14 cellular contexts compared by ENCODE assay signal in genomic region chr17:41621435-41621817, GRCh38. TPM values are rescaled to one million over a fixed set of nuclear protein-coding genes. Genes with fewer than 3 reads are reported as not detected.
DNase-seq lines count a peak whose midpoint lies in the region; ATAC-seq and TF ChIP-seq lines count a peak whose summit lies in the region.
"Not testable (repeated sequence)": the region's sequence is repeated elsewhere in the genome, so short reads cannot be mapped to it uniquely, and the experiment has no call there.
"Had no signal": no experiment of that assay in that cellular context is flagged by ENCODE, and none has a peak within 500 bp of the region (broad histone marks: within the 10 kb centered on the region; RNA-seq: fewer than 3 reads in every experiment).

No MANE protein-coding gene starts in this region.

- H3K27me3 Mint-ChIP-seq in CD14-positive monocyte (ENCODE audit: low read depth in 3 of 3): peaks cover 0 to 13% (median 6%) of the 10 kb centered on the region in 3 donors
- H3K27me3 Mint-ChIP-seq in mesothelial cell of epicardium (ENCODE audit: low read depth): not testable (repeated sequence)

- not testable (repeated sequence) for TF ChIP-seq CTCF in CD14-positive monocyte (IDR thresholded peaks at IDR 0.05); breast epithelium (IDR thresholded peaks at IDR 0.05); mesothelial cell of epicardium (IDR thresholded peaks at IDR 0.05; ENCODE audit: unreplicated experiment); osteoblast (IDR thresholded peaks at IDR 0.05; ENCODE audit: extremely low read depth, low read depth, low read length); smooth muscle cell (IDR thresholded peaks at IDR 0.05; ENCODE audit: borderline replicate concordance, insufficient read depth, poor library complexity, severe bottlenecking)

- H3K4me1 ChIP-seq in breast epithelium; smooth muscle cell (ENCODE audit: low read depth); aorta (ENCODE audit: control insufficient read depth in 1 of 2, insufficient read depth in 2 of 2, low read length in 2 of 2): not testable (repeated sequence)
- H3K4me1 ChIP-seq in osteoblast (ENCODE audit: insufficient read depth, low read length): peaks cover 15% of the 10 kb centered on the region

- not testable (repeated sequence) for H3K4me3 Mint-ChIP-seq in CD14-positive monocyte
- peak overlapping the region; percentile 11 for H3K4me3 Mint-ChIP-seq in mesothelial cell of epicardium

- H3K36me3 ChIP-seq in SK-N-MC (ENCODE audit: insufficient read depth, low read length); breast epithelium; osteoblast (ENCODE audit: insufficient read depth, low read length); smooth muscle cell (ENCODE audit: low read depth); aorta (ENCODE audit: control insufficient read depth in 1 of 2, insufficient read depth in 2 of 2, low read length in 1 of 2): not testable (repeated sequence)

- H4K20me1 ChIP-seq in osteoblast (ENCODE audit: insufficient read depth, low read length): not testable (repeated sequence)
- peaks cover 13% of the 10 kb centered on the region for H4K20me1 ChIP-seq in smooth muscle cell (ENCODE audit: low read depth)

- intact Hi-C loops in CD14-positive monocyte (cut with micrococcal nuclease); breast epithelium (cut with DNase I; ENCODE audit: low total_unique reads); aorta (cut with DNase I): not testable (repeated sequence)

- ATAC-seq in aorta (ENCODE audit: low FRiP score): not testable (repeated sequence)

- H3K27me3 ChIP-seq in breast epithelium; osteoblast (ENCODE audit: insufficient read depth, low read length); smooth muscle cell (ENCODE audit: low read depth); aorta (ENCODE audit: control insufficient read depth in 1 of 2, insufficient read depth in 2 of 2, low read length in 1 of 2): not testable (repeated sequence)

- DNase-seq in CD14-positive monocyte (ENCODE audit: low spot score) (peak; percentile 9), breast epithelium (ENCODE audit: low spot score in 2 of 2) (peak; percentile 17 to 24), aorta (peak; percentile 34 to 39)
- not testable (repeated sequence) for DNase-seq in SK-N-MC (ENCODE audit: low read depth, low spot score); epithelial cell of prostate (ENCODE audit: low read depth, low spot score); mesothelial cell of epicardium (ENCODE audit: low spot score in 2 of 2, unreplicated experiment in 2 of 2); osteoblast (ENCODE audit: insufficient read length, low spot score, missing footprints); smooth muscle cell (lab: John Stamatoyannopoulos, UW; ENCODE audit: unreplicated experiment)

- 91% methylated on average over 11 of the region's 11 CpGs for WGBS in smooth muscle cell (ENCODE audit: low lambda C conversion rate)
- 95 to 97% methylated on average over 11 of the region's 11 CpGs for WGBS in aorta, 2 donors

- H3K27ac ChIP-seq in SK-N-MC: peak overlapping the region; percentile 65; the same call in 1 of the 2 replicates
- peak overlapping the region; percentile 77 to 90 for H3K27ac ChIP-seq in breast epithelium
- peak overlapping the region; percentile 100 for H3K27ac ChIP-seq in epithelial cell of prostate
- not testable (repeated sequence) for H3K27ac ChIP-seq in osteoblast (ENCODE audit: low read depth, low read length); aorta (ENCODE audit: low read depth in 1 of 2, low read length in 2 of 2)
- H3K27ac ChIP-seq in smooth muscle cell (ENCODE audit: low read depth): peak overlapping the region; percentile 86

- not testable (repeated sequence) for H3K9me3 Mint-ChIP-seq in CD14-positive monocyte, mesothelial cell of epicardium

- not testable (repeated sequence) for H3K4me3 ChIP-seq in SK-N-MC; osteoblast (ENCODE audit: insufficient read depth, low read length); aorta (ENCODE audit: low read length in 2 of 2)
- H3K4me3 ChIP-seq in breast epithelium: peak overlapping the region in 2 of 3 donors; percentile 55 to 63
- peak overlapping the region; percentile 18 for H3K4me3 ChIP-seq in smooth muscle cell

- H3K9me3 ChIP-seq in SK-N-MC (ENCODE audit: low read depth, low read length); breast epithelium; osteoblast (ENCODE audit: low read depth, low read length); smooth muscle cell (replicated peaks; ENCODE audit: low read depth); aorta (ENCODE audit: control insufficient read depth, low read length): not testable (repeated sequence)

- peak overlapping the region; percentile 62 for H2AFZ ChIP-seq in osteoblast (ENCODE audit: low read length)
- peak overlapping the region; percentile 51 for H2AFZ ChIP-seq in smooth muscle cell (ENCODE audit: low read depth)

- H3K4me1 Mint-ChIP-seq in CD14-positive monocyte: not testable (repeated sequence)
- H3K4me1 Mint-ChIP-seq in mesothelial cell of epicardium: peaks cover 72% of the 10 kb centered on the region

- H3K79me2 ChIP-seq in osteoblast (ENCODE audit: insufficient read depth, low read length); smooth muscle cell (ENCODE audit: low read depth): not testable (repeated sequence)

- H3K27ac Mint-ChIP-seq in CD14-positive monocyte: not testable (repeated sequence)
- H3K27ac Mint-ChIP-seq in mesothelial cell of epicardium: peak overlapping the region; percentile 34

- not testable (repeated sequence) for H3F3A ChIP-seq in smooth muscle cell (ENCODE audit: low read depth)

- H3K9ac ChIP-seq in SK-N-MC (ENCODE audit: insufficient read length): not testable (repeated sequence)
- H3K9ac ChIP-seq in smooth muscle cell (ENCODE audit: low read depth): peak overlapping the region; percentile 63

- TF ChIP-seq POLR2A in breast epithelium (IDR thresholded peaks at IDR 0.05): not testable (repeated sequence)

- H3K36me3 Mint-ChIP-seq in CD14-positive monocyte: not testable (repeated sequence)
- peaks cover 10% of the 10 kb centered on the region for H3K36me3 Mint-ChIP-seq in mesothelial cell of epicardium

- H3K4me2 ChIP-seq in osteoblast (ENCODE audit: insufficient read depth, low read length): not testable (repeated sequence)
- H3K4me2 ChIP-seq in smooth muscle cell: peak overlapping the region; percentile 65

RNA-seq across cellular contexts. Expression of gene KRT17, which starts 2.9 kb away (rescaled TPM):
- polyA plus RNA-seq in CD14-positive monocyte (not detected), smooth muscle cell (869 and 2,544 TPM in 2 replicates), aorta (100 to 1,000 TPM in 1 of 2 donors, 10 to 100 TPM in 1; 33.2 to 126 TPM)
- total RNA-seq in breast epithelium (1,000 to 10,000 TPM in 2 of 3 donors, 1 to 10 TPM in 1; 1.9 to 1,676 (median 1,373) TPM), mesothelial cell of epicardium (221 to 238 TPM (median 232 TPM) in 3 replicates), osteoblast (4.3 and 4.7 TPM in 2 replicates), smooth muscle cell (1,301 and 1,591 TPM in 2 replicates), aorta (1 to 10 TPM; 3.8 to 5.5 TPM)
- total RNA-seq: CD4-positive, alpha-beta T cell; G401 had no signal

RNA-seq across cellular contexts. Expression of gene KRT16, which starts 8.9 kb away (rescaled TPM):
- polyA plus RNA-seq in CD14-positive monocyte (not detected), smooth muscle cell (304 and 399 TPM in 2 replicates), aorta (10 to 100 TPM in 1 of 2 donors, 1 to 10 TPM in 1; 6.9 to 15.7 TPM)
- total RNA-seq in breast epithelium (100 to 1,000 TPM in 1 of 3 donors, 10 to 100 TPM in 1, 1 to 10 TPM in 1; 2.6 to 100 (median 51.8) TPM), mesothelial cell of epicardium (0.40 to 0.79 TPM (median 0.40 TPM) in 3 replicates), osteoblast (4.3 and 5.6 TPM in 2 replicates), smooth muscle cell (404 and 521 TPM in 2 replicates), aorta (under 1 TPM; 0.30 to 0.65 TPM)
- total RNA-seq: CD4-positive, alpha-beta T cell; G401; GM12878; HT1080 had no signal

RNA-seq across cellular contexts. Expression of gene KRT14, which starts 34.7 kb away (rescaled TPM):
- polyA plus RNA-seq in CD14-positive monocyte: not detected
- total RNA-seq in breast epithelium: 100 to 1,000 TPM in 2 of 3 donors, under 1 TPM in 1; 0.80 to 692 (median 388) TPM
- 0.45 TPM in 1 of 3 replicates, not detected in the others for total RNA-seq in mesothelial cell of epicardium
- 12.3 and 23.0 TPM in 2 replicates for total RNA-seq in osteoblast
- total RNA-seq in smooth muscle cell: 235 and 348 TPM in 2 replicates
- polyA plus RNA-seq in smooth muscle cell: 193 and 492 TPM in 2 replicates
- 1 to 10 TPM in 1 of 2 donors, under 1 TPM in 1; 0.30 to 1.2 TPM for total RNA-seq in aorta
- polyA plus RNA-seq in aorta: 10 to 100 TPM in 1 of 2 donors, 1 to 10 TPM in 1; 4.4 to 46.7 TPM
- total RNA-seq: CD4-positive, alpha-beta T cell; G401; GM12878; H4 had no signal

RNA-seq across cellular contexts. Expression of gene KRT9, which starts 49.6 kb away (rescaled TPM):
- polyA plus RNA-seq in CD14-positive monocyte (not detected), smooth muscle cell (not detected in 2 replicates), aorta (under 1 TPM in 1 of 2 donors, not detected in 1; 0.18 TPM)
- total RNA-seq in breast epithelium (under 1 TPM in 1 of 3 donors, not detected in 2; 0.44 TPM), mesothelial cell of epicardium (not detected in 3 replicates), osteoblast (not detected in 2 replicates), smooth muscle cell (0.22 and 1.3 TPM in 2 replicates), aorta (not detected)
- total RNA-seq: CD4-positive, alpha-beta T cell; G401; GM12878; H4; HFFc6; HT1080 had no signal
- polyA plus RNA-seq: GM12878 had no signal
